ENCODE assay signal across 15 cellular contexts in genomic region chr3:188036375-188036985, GRCh38.
DNase-seq lines count a peak whose midpoint lies in the region; ATAC-seq and TF ChIP-seq lines count a peak whose summit lies in the region.
"Had no signal": no experiment of that assay in that cellular context is flagged by ENCODE, and none has a peak within 500 bp of the region (broad histone marks: within the 10 kb centered on the region; RNA-seq: fewer than 3 reads in every experiment).

No MANE protein-coding gene starts in this region.

- peaks cover 43% of the 10 kb centered on the region for H3K4me1 ChIP-seq in OCI-LY7 (ENCODE audit: insufficient read depth, low read length, poor library complexity, severe bottlenecking)

- peak; percentile 84 for ATAC-seq in left ventricle myocardium superior
- peak; percentile 71 to 81 for ATAC-seq in stimulated activated naive B cell treated with anti-CD40 and anti-IgM and Interleukin-4, amounts not matched to agents 10 μg/mL and 1 μg/mL and 100 μg/mL, for 72 hours (replicated peaks)
- ATAC-seq in GM21786 (IDR thresholded peaks at IDR 0.05; ENCODE audit: unreplicated experiment), result no peak
- ATAC-seq: CD8-positive, alpha-beta T cell; stimulated activated naive CD8-positive, alpha-beta T cell treated with anti-CD3 and anti-CD28 coated beads, Interleukin-15, Interleukin-2, amounts not matched to agents 100 U/mL and 50 U/mL, for 24 hours had no signal

- no peaks in the 10 kb centered on the region for H4K20me1 ChIP-seq in OCI-LY7 (ENCODE audit: insufficient read depth, low read length)

- peaks cover 6% of the 10 kb centered on the region; the same call in 1 of the 2 replicates for H3K36me3 ChIP-seq in OCI-LY7 (ENCODE audit: insufficient read depth, low read length)
- H3K36me3 ChIP-seq: lower lobe of right lung had no signal

- peak; percentile 43 for DNase-seq in NCI-H748 (lab: John Stamatoyannopoulos, UW; ENCODE audit: unreplicated experiment)
- DNase-seq in NCI-H748 treated with DMSO at 0.1 percent for 48 hours (lab: John Stamatoyannopoulos, UW), result no peak
- peak; percentile 43 for DNase-seq in OCI-LY7 (ENCODE audit: low spot score)
- DNase-seq in left ventricle myocardium superior, result no peak
- no peak for DNase-seq in stimulated activated naive B cell treated with anti-CD40 and anti-IgM and Interleukin-4, amounts not matched to agents 10 μg/mL and 1 μg/mL and 100 μg/mL, for 72 hours
- no peak for DNase-seq in activated naive CD8-positive, alpha-beta T cell treated with anti-CD3 and anti-CD28 coated beads for 36 hours
- DNase-seq in putamen (ENCODE audit: low spot score), result no peak
- DNase-seq: activated T-cell treated with anti-CD3 and anti-CD28 coated beads, Interleukin-2, amount 50 U/mL, for 24 hours; CD8-positive, alpha-beta T cell; lower lobe of right lung; NCI-H2081 treated with DMSO at 0.1 percent for 48 hours; stimulated activated naive CD8-positive, alpha-beta T cell treated with anti-CD3 and anti-CD28 coated beads, Interleukin-15, Interleukin-2, amounts not matched to agents 100 U/mL and 50 U/mL, for 24 hours had no signal

- peaks cover 10 to 48% of the 10 kb centered on the region in 2 donors for H3K4me1 Mint-ChIP-seq in stimulated activated naive B cell treated with anti-CD40 and anti-IgM and Interleukin-4, amounts not matched to agents 10 μg/mL and 1 μg/mL and 100 μg/mL, for 72 hours
- peaks cover 7% of the 10 kb centered on the region for H3K4me1 Mint-ChIP-seq in activated naive CD8-positive, alpha-beta T cell treated with anti-CD3 and anti-CD28 coated beads for 36 hours

- H3K4me2 ChIP-seq in OCI-LY7 (ENCODE audit: low read length), result peak overlapping the region; percentile 22

- H3K9me3 Mint-ChIP-seq in stimulated activated naive B cell treated with anti-CD40 and anti-IgM and Interleukin-4, amounts not matched to agents 10 μg/mL and 1 μg/mL and 100 μg/mL, for 72 hours, result peaks cover 0 to 5% of the 10 kb centered on the region in 2 donors
- peaks cover 7% of the 10 kb centered on the region for H3K9me3 Mint-ChIP-seq in activated naive CD8-positive, alpha-beta T cell treated with anti-CD3 and anti-CD28 coated beads for 36 hours
- H3K9me3 Mint-ChIP-seq: CD8-positive, alpha-beta T cell had no signal

- peak overlapping the region; percentile 42; the same call in 1 of the 2 replicates for H2AFZ ChIP-seq in OCI-LY7 (ENCODE audit: low read length)

- BruUV-seq in OCI-LY7 (replicated peaks; lab: Mats Ljungman, UMichigan), result no TSS peak

- peaks cover 4 to 12% of the 10 kb centered on the region in 2 donors for H3K27me3 Mint-ChIP-seq in stimulated activated naive B cell treated with anti-CD40 and anti-IgM and Interleukin-4, amounts not matched to agents 10 μg/mL and 1 μg/mL and 100 μg/mL, for 72 hours
- H3K27me3 Mint-ChIP-seq in activated naive CD8-positive, alpha-beta T cell treated with anti-CD3 and anti-CD28 coated beads for 36 hours, result peaks cover 6% of the 10 kb centered on the region
- H3K27me3 Mint-ChIP-seq: activated T-cell treated with anti-CD3 and anti-CD28 coated beads, Interleukin-2, amount 50 U/mL, for 24 hours had no signal

- no peaks in the 10 kb centered on the region for H3K9me2 ChIP-seq in OCI-LY7 (ENCODE audit: insufficient read depth, low read length)

- H3K9me3 ChIP-seq in OCI-LY7 (ENCODE audit: low read length), result peaks cover 16% of the 10 kb centered on the region; the same call in 1 of the 2 replicates
- H3K9me3 ChIP-seq: lower lobe of right lung had no signal

- H3K27ac ChIP-seq in OCI-LY7 (ENCODE audit: low read depth, low read length, poor library complexity, severe bottlenecking), result no peak overlapping the region
- H3K27ac ChIP-seq: epithelial cell of prostate, lower lobe of right lung had no signal

- H3K4me3 Mint-ChIP-seq in stimulated activated naive B cell treated with anti-CD40 and anti-IgM and Interleukin-4, amounts not matched to agents 10 μg/mL and 1 μg/mL and 100 μg/mL, for 72 hours, result no peak overlapping the region
- no peak overlapping the region for H3K4me3 Mint-ChIP-seq in activated naive CD8-positive, alpha-beta T cell treated with anti-CD3 and anti-CD28 coated beads for 36 hours
- H3K4me3 Mint-ChIP-seq: activated T-cell treated with anti-CD3 and anti-CD28 coated beads, Interleukin-2, amount 50 U/mL, for 24 hours; CD8-positive, alpha-beta T cell; nephron progenitor cell had no signal

- H3K27ac Mint-ChIP-seq in stimulated activated naive B cell treated with anti-CD40 and anti-IgM and Interleukin-4, amounts not matched to agents 10 μg/mL and 1 μg/mL and 100 μg/mL, for 72 hours, result peak overlapping the region; percentile 11
- H3K27ac Mint-ChIP-seq in activated naive CD8-positive, alpha-beta T cell treated with anti-CD3 and anti-CD28 coated beads for 36 hours, result no peak overlapping the region
- H3K27ac Mint-ChIP-seq: activated T-cell treated with anti-CD3 and anti-CD28 coated beads, Interleukin-2, amount 50 U/mL, for 24 hours; CD8-positive, alpha-beta T cell; nephron progenitor cell had no signal

- no peaks in the 10 kb centered on the region for H3K36me3 Mint-ChIP-seq in stimulated activated naive B cell treated with anti-CD40 and anti-IgM and Interleukin-4, amounts not matched to agents 10 μg/mL and 1 μg/mL and 100 μg/mL, for 72 hours
- H3K36me3 Mint-ChIP-seq in activated naive CD8-positive, alpha-beta T cell treated with anti-CD3 and anti-CD28 coated beads for 36 hours, result no peaks in the 10 kb centered on the region
- H3K36me3 Mint-ChIP-seq: CD8-positive, alpha-beta T cell had no signal

- H3K79me2 ChIP-seq in OCI-LY7 (ENCODE audit: insufficient read depth, low read depth, low read length), result no peaks in the 10 kb centered on the region

- POLR2A ChIA-PET in OCI-LY7 (lab: Charles Lee), result no interaction called here

- no peak overlapping the region for H3K4me3 ChIP-seq in OCI-LY7 (ENCODE audit: low read depth, low read length, poor library complexity, severe bottlenecking)
- H3K4me3 ChIP-seq: lower lobe of right lung had no signal

- CTCF ChIA-PET in OCI-LY7 (lab: Charles Lee; ENCODE audit: unreplicated experiment), result no interaction called here

- intact Hi-C loops in OCI-LY7 (cut with micrococcal nuclease; ENCODE audit: unreplicated experiment), result no loop called here
- intact Hi-C loops in left ventricle myocardium superior (cut with micrococcal nuclease), result no loop called here

- TF ChIP-seq CTCF in OCI-LY7 (conservative IDR thresholded peaks at IDR 0.05; ENCODE audit: low read length), result no peak

Comparison
In these comparisons a context has a peak if more than half of its experiments do, and no peak if none do; other contexts are left out.
1. DNase-seq: peak in NCI-H748 (single experiment) and OCI-LY7 (single experiment); none in NCI-H748 treated with DMSO at 0.1 percent for 48 hours (single experiment), left ventricle myocardium superior (single experiment), stimulated activated naive B cell treated with anti-CD40 and anti-IgM and Interleukin-4, amounts not matched to agents 10 μg/mL and 1 μg/mL and 100 μg/mL, for 72 hours (single experiment), activated naive CD8-positive, alpha-beta T cell treated with anti-CD3 and anti-CD28 coated beads for 36 hours (single experiment) and putamen (single experiment).